Comparison of ENCODE assay signal across 8 cellular contexts in the genomic region with DNA sequence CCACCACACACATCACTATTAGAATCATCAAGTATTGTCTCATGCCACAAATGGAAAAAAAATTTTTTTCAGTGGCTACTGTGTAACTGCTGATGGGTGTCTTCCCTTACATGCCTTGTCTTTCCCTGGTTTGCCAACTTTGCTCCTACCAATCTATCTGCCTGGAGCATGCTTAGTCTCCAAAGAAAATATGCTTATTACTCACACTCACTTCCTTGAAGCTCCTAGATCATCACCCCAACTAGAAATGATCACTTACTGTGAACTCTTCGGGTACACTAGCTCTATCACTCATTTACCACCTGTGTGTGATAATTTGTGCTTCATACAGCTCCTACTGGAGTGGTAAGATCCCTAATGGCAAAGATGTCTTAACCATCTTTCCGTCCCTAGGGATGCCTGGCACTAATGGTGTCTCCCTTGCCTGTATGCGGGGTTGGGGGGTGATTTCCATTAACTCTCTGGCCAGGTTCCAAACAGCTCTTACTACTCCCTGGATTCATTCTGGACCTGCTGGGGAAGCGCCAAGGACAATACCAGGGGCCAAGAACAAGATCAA. TPM values are rescaled to one million over a fixed set of nuclear protein-coding genes. Genes with fewer than 3 reads are reported as not detected.
DNase-seq lines count a peak whose midpoint lies in the region; ATAC-seq and TF ChIP-seq lines count a peak whose summit lies in the region.

No MANE protein-coding gene starts in this region.

- no peak overlapping the region for H4K91ac ChIP-seq in neuronal stem cell (ENCODE audit: low read depth, low read length, poor library complexity)

- H4K8ac ChIP-seq in neuronal stem cell (ENCODE audit: low read depth, low read length): no peak overlapping the region

- no peaks in the 10 kb centered on the region for H3F3A ChIP-seq in PC-3 (ENCODE audit: low read length, unreplicated experiment)

- WGBS in neuronal stem cell (ENCODE audit: extremely low coverage in 2 of 2, insufficient read length in 2 of 2, insufficient replicate concordance in 1 of 2), 2 donors: no CpG with 5 or more reads among the region's 4 CpGs

- no peak overlapping the region for H2AK5ac ChIP-seq in neuronal stem cell (ENCODE audit: low read depth, low read length)

- no peaks in the 10 kb centered on the region for H3K79me1 ChIP-seq in neuronal stem cell (ENCODE audit: low read depth, low read length)

- CTCF ChIA-PET in AG04449 (lab: Yijun Ruan, JAX) (interaction anchor here (0.8 to 4.7 kb wide), 5 partner anchors 12 to 88 kb away, joined by 3 to 30 read pairs (median 6); no protein-coding TSS in a partner anchor), PC-3 (lab: Charles Lee) (interaction anchor here (1.3 kb wide), 1 partner anchor 65 kb away, joined by 6 read pairs; no protein-coding TSS in a partner anchor)

- H3K79me2 ChIP-seq in PC-3 (ENCODE audit: low read length): peaks cover 24% of the 10 kb centered on the region

- peak overlapping the region; percentile 89 for H3K9ac ChIP-seq in PC-3 (ENCODE audit: low read length)
- peak overlapping the region; percentile 89 for H3K9ac ChIP-seq in neuronal stem cell (ENCODE audit: low read depth, low read length, poor library complexity)

- peak overlapping the region; percentile 88 for H2AFZ ChIP-seq in PC-3 (ENCODE audit: low read length)
- peak overlapping the region; percentile 84 for H2AFZ ChIP-seq in neuronal stem cell (ENCODE audit: low read length)

- TF ChIP-seq CTCF in AG04449 (IDR thresholded peaks at IDR 0.05; ENCODE audit: insufficient read depth, low read length, missing control alignments) (no peak), PC-3 (conservative IDR thresholded peaks at IDR 0.05; ENCODE audit: low read depth, low read length) (no peak)

- H3K36me3 ChIP-seq in PC-3 (ENCODE audit: low read depth, low read length) (no peaks in the 10 kb centered on the region), neuronal stem cell (replicated peaks in 1 of 2; ENCODE audit: control insufficient read depth in 2 of 2, insufficient read depth in 2 of 2, low read length in 2 of 2) (peaks cover 3 to 21% of the 10 kb centered on the region in 2 donors)

- H3K4me3 ChIP-seq in AG04449 (ENCODE audit: low read depth, low read length) (peak overlapping the region; percentile 99), PC-3 (ENCODE audit: low read length) (peak overlapping the region; percentile 96), neuronal stem cell (ENCODE audit: low read length in 2 of 2) (peak overlapping the region; percentile 73 to 95)

- H2BK120ac ChIP-seq in neuronal stem cell (ENCODE audit: low read depth, low read length): no peak overlapping the region

- no peak overlapping the region for H2BK15ac ChIP-seq in neuronal stem cell (ENCODE audit: low read length)

- H3K27ac ChIP-seq in PC-3 (ENCODE audit: low read length) (no peak overlapping the region), epithelial cell of prostate (peak overlapping the region; percentile 80), neuronal stem cell (replicated peaks; ENCODE audit: low read length) (no peak overlapping the region)

- DNase-seq in AG04449 (ENCODE audit: low read depth, low spot score): peak; percentile 9
- no peak for DNase-seq in PC-3
- DNase-seq in epithelial cell of prostate (ENCODE audit: low read depth, low spot score): no peak
- DNase-seq in neuronal stem cell (ENCODE audit: low spot score): no peak
- DNase-seq in HuH-7.5 (ENCODE audit: low spot score): no peak
- DNase-seq in middle frontal gyrus (ENCODE audit: extremely low spot score, low spot score): no peak

- H3K18ac ChIP-seq in neuronal stem cell (ENCODE audit: low read length): no peak overlapping the region

- H3K23ac ChIP-seq in neuronal stem cell (ENCODE audit: low read depth, low read length, poor library complexity): no peak overlapping the region

- POLR2A ChIA-PET in AG04449 (lab: Yijun Ruan, JAX) (interaction anchor here (1.0 kb wide), 1 partner anchor 12 kb away, joined by 3 read pairs; no protein-coding TSS in a partner anchor), PC-3 (lab: Charles Lee; ENCODE audit: unreplicated experiment) (interaction anchor here (0.5 to 1.0 kb wide), 4 partner anchors 11 to 1861 kb away, joined by 3 to 6 read pairs (median 4); no protein-coding TSS in a partner anchor)

- H3K9me3 ChIP-seq in PC-3 (ENCODE audit: low read length): no peaks in the 10 kb centered on the region
- H3K9me3 ChIP-seq in neuronal stem cell (replicated peaks in 1 of 2; ENCODE audit: control insufficient read depth in 2 of 2, insufficient read depth in 1 of 2, low read depth in 1 of 2, low read length in 2 of 2): peaks cover 0 to 2% of the 10 kb centered on the region in 2 donors

- no peaks in the 10 kb centered on the region for H3K9me2 ChIP-seq in PC-3 (replicated peaks; ENCODE audit: low read length)

- H4K20me1 ChIP-seq in PC-3 (ENCODE audit: low read length): no peaks in the 10 kb centered on the region

- H3K4me2 ChIP-seq in PC-3 (ENCODE audit: low read length) (peak overlapping the region; percentile 88), neuronal stem cell (ENCODE audit: insufficient read depth, low read length, poor library complexity, severe bottlenecking) (peak overlapping the region; percentile 77)

- intact Hi-C loops in PC-3 (cut with micrococcal nuclease): loop anchor here (5.0 kb wide), 1 partner anchor 64 kb away; no protein-coding TSS in a partner anchor

- H3K14ac ChIP-seq in neuronal stem cell (ENCODE audit: low read length): no peak overlapping the region

- H3K4ac ChIP-seq in neuronal stem cell (ENCODE audit: low read length): no peak overlapping the region

- H2BK12ac ChIP-seq in neuronal stem cell (ENCODE audit: low read length): no peak overlapping the region

- H3K27me3 ChIP-seq in PC-3 (ENCODE audit: low read length) (no peaks in the 10 kb centered on the region), neuronal stem cell (ENCODE audit: control insufficient read depth in 3 of 3, insufficient read depth in 3 of 3, low read depth in 1 of 3, low read length in 3 of 3) (no peaks in the 10 kb centered on the region)

- BruUV-seq in PC-3 (replicated peaks; lab: Mats Ljungman, UMichigan): no TSS peak

- H3K4me1 ChIP-seq in PC-3 (ENCODE audit: insufficient read depth, low read length) (peaks cover 6% of the 10 kb centered on the region), neuronal stem cell (ENCODE audit: control insufficient read depth in 2 of 2, insufficient read depth in 1 of 2, low read depth in 1 of 2, low read length in 2 of 2) (peaks cover 2 to 8% of the 10 kb centered on the region in 2 donors)

- H2BK5ac ChIP-seq in neuronal stem cell (ENCODE audit: low read length): no peak overlapping the region

- ATAC-seq in GM21423 (IDR thresholded peaks at IDR 0.05; ENCODE audit: unreplicated experiment) (peak; percentile 4), PC-3 (peak; percentile 28), GM18867 (IDR thresholded peaks at IDR 0.05; ENCODE audit: unreplicated experiment) (no peak)

RNA-seq across cellular contexts. Expression of a gene that starts 0.8 kb away (rescaled TPM):
- total RNA-seq in PC-3 (2014; rRNA removed): 7.5 and 8.0 TPM in 2 replicates
- 15.9 TPM for polyA plus RNA-seq in neuronal stem cell (2013, experiment 1 of 2)
- 17.5 TPM for polyA plus RNA-seq in neuronal stem cell (2013, experiment 2 of 2)

RNA-seq across cellular contexts. Expression of a gene that starts 27.3 kb away (rescaled TPM):
- total RNA-seq in PC-3 (2014; rRNA removed): 236 and 243 TPM in 2 replicates
- polyA plus RNA-seq in neuronal stem cell (2013, experiment 1 of 2): 196 TPM
- polyA plus RNA-seq in neuronal stem cell (2013, experiment 2 of 2): 191 TPM
